Comparison of ENCODE assay signal across 18 cellular contexts in the genomic region with DNA sequence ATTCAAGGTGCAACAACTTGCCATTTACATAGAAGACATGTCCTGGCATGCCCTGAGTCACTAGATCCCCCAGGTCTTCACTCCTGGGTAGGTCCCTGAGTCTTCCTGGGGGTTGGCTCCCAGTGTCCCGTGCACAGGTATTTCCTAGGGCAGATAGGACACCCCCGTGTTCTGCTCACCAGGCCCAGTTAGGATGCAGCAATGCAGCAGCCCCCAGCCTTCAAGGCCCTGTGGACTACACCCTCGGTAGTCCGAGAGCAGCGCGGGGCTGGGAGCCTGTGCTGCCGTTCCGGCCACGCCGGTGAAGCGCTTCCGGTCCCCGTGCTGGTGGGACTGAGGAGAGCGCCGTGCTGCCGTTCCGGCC.
"Had no signal": no experiment of that assay in that cellular context is flagged by ENCODE, and none has a peak within 500 bp of the region (broad histone marks: within the 10 kb centered on the region; RNA-seq: fewer than 3 reads in every experiment).

No MANE protein-coding gene starts in this region.

- H3K27ac ChIP-seq: epithelial cell of prostate, neural progenitor cell, tibial artery had no signal

- H3K4me3 Mint-ChIP-seq: activated T-cell treated with anti-CD3 and anti-CD28 coated beads, Interleukin-2, amount 50 U/mL, for 72 hours; mesothelial cell of epicardium; neural progenitor cell; stimulated activated effector memory CD8-positive, alpha-beta T cell treated with anti-CD3 and anti-CD28 coated beads, Interleukin-12 subunit alpha, Interleukin-12 subunit beta, amount 100 ng/mL, for 72 hours; T-helper 2 cell treated with Interferon-gamma antibody and Interleukin-4, amounts not matched to agents 5 μg/mL and 100 μg/mL, for 36 hours had no signal

- H3K4me3 ChIP-seq: neural progenitor cell, smooth muscle cell, tibial artery had no signal

- H3K27ac Mint-ChIP-seq: activated T-cell treated with anti-CD3 and anti-CD28 coated beads, Interleukin-2, amount 50 U/mL, for 72 hours; mesothelial cell of epicardium; neural progenitor cell; stimulated activated effector memory CD8-positive, alpha-beta T cell treated with anti-CD3 and anti-CD28 coated beads, Interleukin-12 subunit alpha, Interleukin-12 subunit beta, amount 100 ng/mL, for 72 hours; T-helper 2 cell treated with Interferon-gamma antibody and Interleukin-4, amounts not matched to agents 5 μg/mL and 100 μg/mL, for 36 hours had no signal

- H3K27me3 ChIP-seq: neural progenitor cell had no signal

- H3K36me3 ChIP-seq: neural progenitor cell, tibial artery had no signal

- H3K4me1 ChIP-seq: neural progenitor cell, tibial artery had no signal

- H3K9me3 Mint-ChIP-seq: activated T-cell treated with anti-CD3 and anti-CD28 coated beads, Interleukin-2, amount 50 U/mL, for 72 hours; mesothelial cell of epicardium; neural progenitor cell; stimulated activated effector memory CD8-positive, alpha-beta T cell treated with anti-CD3 and anti-CD28 coated beads, Interleukin-12 subunit alpha, Interleukin-12 subunit beta, amount 100 ng/mL, for 72 hours; T-helper 2 cell treated with Interferon-gamma antibody and Interleukin-4, amounts not matched to agents 5 μg/mL and 100 μg/mL, for 36 hours had no signal

- H3K4me1 Mint-ChIP-seq: mesothelial cell of epicardium; neural progenitor cell; stimulated activated effector memory CD8-positive, alpha-beta T cell treated with anti-CD3 and anti-CD28 coated beads, Interleukin-12 subunit alpha, Interleukin-12 subunit beta, amount 100 ng/mL, for 72 hours had no signal

- ATAC-seq: left ventricle myocardium superior; right cardiac atrium; stimulated activated effector memory CD8-positive, alpha-beta T cell treated with anti-CD3 and anti-CD28 coated beads, Interleukin-12 subunit alpha, Interleukin-12 subunit beta, amount 100 ng/mL, for 72 hours had no signal

- H3K9me3 ChIP-seq: tibial artery had no signal

- H3K9ac ChIP-seq: neural progenitor cell had no signal

- DNase-seq: activated CD4-positive, alpha-beta T cell treated with anti-CD3 and anti-CD28 coated beads, Interleukin-2, amount 50 U/mL, for 4 hours; activated CD8-positive, alpha-beta memory T cell treated with anti-CD3 and anti-CD28 coated beads, Interleukin-2, amount 50 U/mL, for 4 hours; activated naive CD4-positive, alpha-beta T cell treated with Interleukin-2 at 50 U/mL for 16 hours; activated T-cell treated with anti-CD3 and anti-CD28 coated beads, Interleukin-2, amount 50 U/mL, for 72 hours; central memory CD4-positive, alpha-beta T cell; cortex of kidney; effector memory CD4-positive, alpha-beta T cell; hippocampal formation; left ventricle myocardium superior; right cardiac atrium; SW 1271; tibial artery had no signal

- H2AFZ ChIP-seq: neural progenitor cell had no signal

- H3K4me2 ChIP-seq: neural progenitor cell, smooth muscle cell had no signal

- H3K36me3 Mint-ChIP-seq: mesothelial cell of epicardium; neural progenitor cell; stimulated activated effector memory CD8-positive, alpha-beta T cell treated with anti-CD3 and anti-CD28 coated beads, Interleukin-12 subunit alpha, Interleukin-12 subunit beta, amount 100 ng/mL, for 72 hours had no signal
